In the genomic region with DNA sequence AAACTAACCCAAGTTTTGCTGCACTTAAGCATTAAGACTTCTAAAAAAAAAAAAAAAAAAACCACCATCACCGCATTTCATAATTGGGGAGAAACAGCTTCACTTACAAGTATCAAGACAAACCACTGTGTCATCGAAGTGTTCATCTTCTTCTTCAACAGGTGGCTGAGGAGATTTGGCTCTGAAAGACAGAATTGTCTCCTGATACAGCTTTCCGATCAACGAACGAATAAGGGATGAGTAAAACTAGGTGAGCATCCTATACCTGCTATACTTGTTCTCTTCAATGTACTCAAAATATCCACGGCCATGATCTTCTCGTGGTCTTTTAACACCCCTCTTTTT, we compare ENCODE assay signal across 7 cellular contexts. TPM values are rescaled to one million over a fixed set of nuclear protein-coding genes. Genes with fewer than 3 reads are reported as not detected.
DNase-seq lines count a peak whose midpoint lies in the region; ATAC-seq and TF ChIP-seq lines count a peak whose summit lies in the region.

No MANE protein-coding gene starts in this region.

- H3K4me3 ChIP-seq in HEK293 (ENCODE audit: low read depth, low read length) (peak overlapping the region; percentile 80), epithelial cell of proximal tubule (ENCODE audit: low read depth, low read length) (peak overlapping the region; percentile 97)

- no peak for ATAC-seq in GM18498 (IDR thresholded peaks at IDR 0.05; ENCODE audit: unreplicated experiment)

- POLR2A ChIA-PET in HEK293 (lab: Yijun Ruan, JAX): interaction anchor here (0.6 to 5.5 kb wide), 10 partner anchors 8 to 110 kb away, joined by 3 to 98 read pairs (median 6); a partner anchor contains a TSS

- peaks cover 16% of the 10 kb centered on the region for H3K4me1 ChIP-seq in HEK293 (ENCODE audit: control insufficient read depth, insufficient read depth, low read length)

- DNase-seq in RKO (ENCODE audit: low spot score): peak; percentile 42
- no peak for DNase-seq in epithelial cell of proximal tubule (ENCODE audit: low read depth)
- peak; percentile 52 for DNase-seq in pons (ENCODE audit: low spot score)
- no peak for DNase-seq in middle frontal gyrus (ENCODE audit: extremely low spot score, low spot score)
- no peak for DNase-seq in HCEC 1CT

- TF ChIP-seq CTCF in HEK293 (tag by site-specific recombination; IDR thresholded peaks at IDR 0.05) (no peak), epithelial cell of proximal tubule (conservative IDR thresholded peaks at IDR 0.05; ENCODE audit: low read depth, low read length) (no peak)

- H3K36me3 ChIP-seq in HEK293 (ENCODE audit: control insufficient read depth in 2 of 2, insufficient read depth in 1 of 2, low read length in 2 of 2): peaks cover 44 to 58% of the 10 kb centered on the region in 2 experiments

- H3K9me3 ChIP-seq in HEK293 (ENCODE audit: control insufficient read depth, insufficient read depth, low read depth, low read length): no peaks in the 10 kb centered on the region

- CTCF ChIA-PET in HEK293 (lab: Yijun Ruan, JAX): interaction anchor here (0.7 to 6.6 kb wide), 7 partner anchors 23 to 180 kb away, joined by 3 to 38 read pairs (median 6); no protein-coding TSS in a partner anchor

- peak overlapping the region; percentile 100 for H3K27ac ChIP-seq in HEK293 (ENCODE audit: extremely low read depth, low read depth, low read length)

TF ChIP-seq in HEK293, 187 proteins besides CTCF, POLR2A, EP300 and RAD21:
- TF ChIP-seq SCRT2 (tag by site-specific recombination; IDR thresholded peaks at IDR 0.05) (peak; percentile 99), SCRT1 (tag by site-specific recombination; IDR thresholded peaks at IDR 0.05; ENCODE audit: borderline replicate concordance) (peak; percentile 98), ZNF366 (tag by site-specific recombination; conservative IDR thresholded peaks at IDR 0.05) (0 out of 2 replicates have a peak, but pooled peaks have one; percentile 45), ZNF10 (tag by site-specific recombination; IDR thresholded peaks at IDR 0.05) (0 out of 2 replicates have a peak, but pooled peaks have one; percentile 7), KLF16 (tag by site-specific recombination; IDR thresholded peaks at IDR 0.05) (no peak), ZSCAN23 (tag by site-specific recombination; IDR thresholded peaks at IDR 0.05) (no peak)
- TF ChIP-seq, protein P1, sequence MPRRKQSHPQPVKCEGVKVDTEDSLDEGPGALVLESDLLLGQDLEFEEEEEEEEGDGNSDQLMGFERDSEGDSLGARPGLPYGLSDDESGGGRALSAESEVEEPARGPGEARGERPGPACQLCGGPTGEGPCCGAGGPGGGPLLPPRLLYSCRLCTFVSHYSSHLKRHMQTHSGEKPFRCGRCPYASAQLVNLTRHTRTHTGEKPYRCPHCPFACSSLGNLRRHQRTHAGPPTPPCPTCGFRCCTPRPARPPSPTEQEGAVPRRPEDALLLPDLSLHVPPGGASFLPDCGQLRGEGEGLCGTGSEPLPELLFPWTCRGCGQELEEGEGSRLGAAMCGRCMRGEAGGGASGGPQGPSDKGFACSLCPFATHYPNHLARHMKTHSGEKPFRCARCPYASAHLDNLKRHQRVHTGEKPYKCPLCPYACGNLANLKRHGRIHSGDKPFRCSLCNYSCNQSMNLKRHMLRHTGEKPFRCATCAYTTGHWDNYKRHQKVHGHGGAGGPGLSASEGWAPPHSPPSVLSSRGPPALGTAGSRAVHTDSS (tag by site-specific recombination; IDR thresholded peaks at IDR 0.05): peak; percentile 54; the same call in 1 of the 2 replicates
- TF ChIP-seq, protein P2, sequence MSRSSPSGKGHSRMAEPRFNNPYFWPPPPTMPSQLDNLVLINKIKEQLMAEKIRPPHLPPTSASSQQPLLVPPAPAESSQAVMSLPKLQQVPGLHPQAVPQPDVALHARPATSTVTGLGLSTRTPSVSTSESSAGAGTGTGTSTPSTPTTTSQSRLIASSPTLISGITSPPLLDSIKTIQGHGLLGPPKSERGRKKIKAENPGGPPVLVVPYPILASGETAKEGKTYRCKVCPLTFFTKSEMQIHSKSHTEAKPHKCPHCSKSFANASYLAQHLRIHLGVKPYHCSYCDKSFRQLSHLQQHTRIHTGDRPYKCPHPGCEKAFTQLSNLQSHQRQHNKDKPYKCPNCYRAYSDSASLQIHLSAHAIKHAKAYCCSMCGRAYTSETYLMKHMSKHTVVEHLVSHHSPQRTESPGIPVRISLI (tag by site-specific recombination; IDR thresholded peaks at IDR 0.05): peak; percentile 97

RNA-seq across cellular contexts. Expression of a gene that starts 2.0 kb away (rescaled TPM):
- 409 and 447 TPM in 2 replicates for total RNA-seq in epithelial cell of proximal tubule

RNA-seq across cellular contexts. Expression of a gene that starts 26.9 kb away (rescaled TPM):
- total RNA-seq in epithelial cell of proximal tubule: 23.9 and 29.2 TPM in 2 replicates

Comparison
In these comparisons a context has a peak if more than half of its experiments do, and no peak if none do; other contexts are left out.
1. DNase-seq: peak in RKO (single experiment) and pons (single experiment); none in epithelial cell of proximal tubule (single experiment), middle frontal gyrus (single experiment) and HCEC 1CT (single experiment).